ENCODE assay signal across 15 cellular contexts in the genomic region with DNA sequence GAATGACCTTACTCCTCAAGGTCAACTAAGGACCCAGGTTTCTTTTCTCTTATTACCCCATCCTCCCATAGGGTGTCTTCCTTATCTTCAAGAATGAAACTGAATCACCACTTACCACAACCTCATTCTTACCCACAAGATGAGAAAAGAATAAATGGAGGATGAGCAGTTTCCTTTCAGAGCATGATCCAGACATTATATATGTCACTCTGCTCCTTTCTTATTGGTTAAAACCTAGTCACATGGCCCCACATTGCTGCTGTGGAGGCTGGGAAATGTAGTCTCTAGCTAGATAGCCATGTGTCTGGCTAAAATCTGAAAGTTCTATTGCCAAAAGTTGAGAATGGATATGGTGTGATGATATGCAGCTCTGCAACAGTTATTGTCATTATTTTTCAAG.
DNase-seq lines count a peak whose midpoint lies in the region; FAIRE-seq and TF ChIP-seq lines count a peak whose summit lies in the region.
"Had no signal": no experiment of that assay in that cellular context is flagged by ENCODE, and none has a peak within 500 bp of the region (broad histone marks: within the 10 kb centered on the region; RNA-seq: fewer than 3 reads in every experiment).

No MANE protein-coding gene starts in this region.

- TF ChIP-seq POLR2A in GM12892 (IDR thresholded peaks at IDR 0.05; ENCODE audit: low read depth, low read length): no peak

- peak; percentile 8 for DNase-seq in activated CD4-positive, alpha-beta T cell treated with anti-CD3 and anti-CD28 coated beads for 48 hours
- DNase-seq in activated CD4-positive, alpha-beta T cell treated with anti-CD3 and anti-CD28 coated beads, Interleukin-2, amount 50 U/mL, for 1 hour: no peak
- DNase-seq in H4 (ENCODE audit: low spot score) (peak; percentile 8), RPMI7951 (ENCODE audit: low read depth) (peak; percentile 30), iPS-NIHi7 (ENCODE audit: extremely low spot score) (peak; percentile 41), foreskin melanocyte (no peak), posterior cingulate gyrus (no peak), GM12892 (ENCODE audit: insufficient read length) (no peak)
- DNase-seq: effector CD4-positive, alpha-beta T cell; gastrocnemius medialis; kidney; RPMI8226; stimulated activated CD4-positive, alpha-beta T cell treated with anti-CD3 and anti-CD28 coated beads, Interleukin-1b, Interleukin-23, amount 100 ng/mL, for 48 hours had no signal

- intact Hi-C loops in posterior cingulate gyrus (cut with DNase I): no loop called here

- no peak for FAIRE-seq in GM12892 (lab: Jason Lieb, UNC)
- FAIRE-seq: G401.6, GM18507, kidney had no signal

Comparison
In these comparisons a context has a peak if more than half of its experiments do, and no peak if none do; other contexts are left out.
1. DNase-seq: peak in activated CD4-positive, alpha-beta T cell treated with anti-CD3 and anti-CD28 coated beads for 48 hours (single experiment), H4 (single experiment), RPMI7951 (single experiment) and iPS-NIHi7 (single experiment); none in activated CD4-positive, alpha-beta T cell treated with anti-CD3 and anti-CD28 coated beads, Interleukin-2, amount 50 U/mL, for 1 hour (single experiment), foreskin melanocyte (single experiment), posterior cingulate gyrus (0 of 10) and GM12892 (single experiment).